ENCODE assay signal across 13 cellular contexts in genomic region chr17:80105762-80106161, GRCh38. TPM values are rescaled to one million over a fixed set of nuclear protein-coding genes. Genes with fewer than 3 reads are reported as not detected.
DNase-seq lines count a peak whose midpoint lies in the region; ATAC-seq and TF ChIP-seq lines count a peak whose summit lies in the region.
"Had no signal": no experiment of that assay in that cellular context is flagged by ENCODE, and none has a peak within 500 bp of the region (broad histone marks: within the 10 kb centered on the region; RNA-seq: fewer than 3 reads in every experiment).

No MANE protein-coding gene starts in this region.

- in situ Hi-C loops in astrocyte of the spinal cord (cut with HindIII; ENCODE audit: low sequenced_read_pairs): no loop called here

- DNase-seq in AG08395 (ENCODE audit: low spot score): peak; percentile 45
- DNase-seq in H7: peak; percentile 43
- DNase-seq in astrocyte of the spinal cord (ENCODE audit: low read depth, low spot score): peak; percentile 62
- DNase-seq in right lobe of liver: peak; percentile 17 to 47 (median 42)
- DNase-seq in effector memory CD4-positive, alpha-beta T cell: no peak
- DNase-seq in erythroblast (lab: John Stamatoyannopoulos, UW): no peak
- DNase-seq in cortex of kidney (lab: John Stamatoyannopoulos, UW): no peak
- DNase-seq: activated naive CD8-positive, alpha-beta T cell treated with anti-CD3 and anti-CD28 coated beads for 36 hours; CD8-positive, alpha-beta T cell; effector CD4-positive, alpha-beta T cell had no signal

- H3K4me3 ChIP-seq in H7 (ENCODE audit: insufficient read depth, low read depth, low read length): no peak overlapping the region
- H3K4me3 ChIP-seq in astrocyte of the spinal cord (ENCODE audit: low read depth, low read length): no peak overlapping the region
- H3K4me3 ChIP-seq in right lobe of liver: no peak overlapping the region
- H3K4me3 ChIP-seq in effector memory CD4-positive, alpha-beta T cell (ENCODE audit: insufficient read depth, low read depth, low read length, poor library complexity, severe bottlenecking): no peak overlapping the region
- H3K4me3 ChIP-seq: smooth muscle cell, vagina had no signal

- no peaks in the 10 kb centered on the region for H3K4me1 ChIP-seq in right lobe of liver
- H3K4me1 ChIP-seq in effector memory CD4-positive, alpha-beta T cell (ENCODE audit: control insufficient read depth, insufficient read depth, low read length, poor library complexity, severe bottlenecking): peaks cover 11% of the 10 kb centered on the region

- TF ChIP-seq CTCF in astrocyte of the spinal cord (IDR thresholded peaks at IDR 0.05; ENCODE audit: low read depth, low read length) (no peak), right lobe of liver (IDR thresholded peaks at IDR 0.05) (no peak)

- no peak overlapping the region for H3K27ac ChIP-seq in right lobe of liver
- H3K27ac ChIP-seq in effector memory CD4-positive, alpha-beta T cell (ENCODE audit: insufficient read depth, low read length, poor library complexity, severe bottlenecking): no peak overlapping the region
- H3K27ac ChIP-seq: vagina had no signal

- peaks cover 2% of the 10 kb centered on the region; the same call in 1 of the 2 replicates for H3K27me3 ChIP-seq in H7 (ENCODE audit: control insufficient read depth, insufficient read depth, low read length)
- H3K27me3 ChIP-seq in right lobe of liver: no peaks in the 10 kb centered on the region
- no peaks in the 10 kb centered on the region for H3K27me3 ChIP-seq in effector memory CD4-positive, alpha-beta T cell (replicated peaks; ENCODE audit: control insufficient read depth, insufficient read depth, low read length, poor library complexity, severe bottlenecking)
- H3K27me3 ChIP-seq: vagina had no signal

- no peak for ATAC-seq in right lobe of liver
- no peak for ATAC-seq in HG03025 (IDR thresholded peaks at IDR 0.05; ENCODE audit: low FRiP score, unreplicated experiment)
- ATAC-seq: CD8-positive, alpha-beta T cell had no signal

- H3K36me3 ChIP-seq in H7 (replicated peaks; ENCODE audit: control insufficient read depth, insufficient read depth, low read length) (no peaks in the 10 kb centered on the region), right lobe of liver (no peaks in the 10 kb centered on the region)
- no peaks in the 10 kb centered on the region for H3K36me3 ChIP-seq in effector memory CD4-positive, alpha-beta T cell (ENCODE audit: control insufficient read depth, insufficient read depth, low read length)

- TF ChIP-seq POLR2A in right lobe of liver (IDR thresholded peaks at IDR 0.05) (no peak), erythroblast (IDR thresholded peaks at IDR 0.05; ENCODE audit: low read length) (no peak)

- H3K9me3 ChIP-seq in right lobe of liver: no peaks in the 10 kb centered on the region
- H3K9me3 ChIP-seq in effector memory CD4-positive, alpha-beta T cell (ENCODE audit: control insufficient read depth, low read length): no peaks in the 10 kb centered on the region
- H3K9me3 ChIP-seq: vagina had no signal

- intact Hi-C loops in right lobe of liver (cut with DNase I): no loop called here

- WGBS in right lobe of liver (ENCODE audit: insufficient coverage, low coverage, low lambda C conversion rate, missing lambda C conversion rate): no CpG with 5 or more reads among the region's 29 CpGs

RNA-seq across cellular contexts. Expression of gene GAA, which starts 4.4 kb away (rescaled TPM):
- total RNA-seq in H7 (2014; rRNA removed; shearing (Covaris generic)): 68.4 and 78.4 TPM in 2 replicates
- 10 to 100 TPM; 42.7 to 94.1 (median 71.0) TPM for total RNA-seq in right lobe of liver

RNA-seq across cellular contexts. Expression of gene EIF4A3, which starts 41.2 kb away (rescaled TPM):
- 126 and 138 TPM in 2 replicates for total RNA-seq in H7 (2014; rRNA removed; shearing (Covaris generic))
- 10 to 100 TPM; 21.6 to 41.7 (median 32.2) TPM for total RNA-seq in right lobe of liver

Comparison
In these comparisons a context has a peak if more than half of its experiments do, and no peak if none do; other contexts are left out.
1. DNase-seq: peak in AG08395 (single experiment), H7 (single experiment), astrocyte of the spinal cord (single experiment) and right lobe of liver (3 of 3); none in effector memory CD4-positive, alpha-beta T cell (0 of 3), erythroblast (0 of 2) and cortex of kidney (single experiment).